In the genomic region with DNA sequence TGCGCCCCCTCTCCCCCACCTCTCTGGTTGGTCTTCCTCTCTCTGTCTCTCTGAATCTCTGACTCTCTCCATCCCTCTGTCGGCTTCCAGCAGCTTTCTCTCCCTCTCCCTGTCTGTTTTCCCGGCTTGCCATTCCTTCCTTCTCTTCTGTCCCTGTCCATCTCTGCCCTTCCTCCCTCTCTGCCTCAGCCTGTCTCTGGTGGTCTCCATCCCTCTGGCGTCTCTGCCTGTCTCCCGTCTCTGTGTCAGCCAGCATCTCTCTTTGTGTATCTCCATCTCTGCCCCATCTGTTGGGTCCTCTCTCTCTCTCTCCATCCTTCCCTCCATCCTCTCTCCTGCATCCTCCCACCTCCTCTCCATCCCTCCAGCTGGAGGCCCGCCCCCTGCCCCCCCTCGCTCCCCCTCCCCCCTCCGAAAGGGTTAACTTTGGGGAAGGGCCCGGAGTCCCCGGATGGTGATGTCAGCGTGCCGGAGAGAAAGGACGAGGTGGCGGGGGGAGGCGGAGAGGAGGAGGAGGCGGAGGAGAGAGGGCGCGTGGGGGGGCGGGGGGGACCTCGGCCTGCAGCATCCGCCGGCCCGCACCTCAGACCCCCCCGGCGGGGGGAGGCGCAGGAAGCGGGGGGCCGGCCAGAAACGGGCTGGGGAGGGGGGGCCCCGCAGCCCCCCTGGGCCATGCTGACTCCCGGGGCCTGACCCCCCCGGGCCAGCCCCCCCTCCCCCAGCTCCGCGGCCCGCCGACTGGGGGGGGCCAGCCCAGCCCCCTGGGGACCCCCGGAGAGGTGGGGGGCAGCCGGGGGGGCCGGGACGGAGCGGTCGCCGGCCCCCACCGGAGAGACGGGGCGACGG, we compare ENCODE assay signal across 8 cellular contexts. TPM values are rescaled to one million over a fixed set of nuclear protein-coding genes. Genes with fewer than 3 reads are reported as not detected.
A peak's percentile ranks its signal among the peaks of the same experiment; 100 is the strongest.
DNase-seq lines count a peak whose midpoint lies in the region; ATAC-seq lines count a peak whose summit lies in the region.

A gene (plus strand): TSS at position 450 of the 846 bp plus-strand sequence. CDS start 446 bp downstream, outside the sequence.

- peak within 1 kb of the TSS; percentile 43 for H3K4me3 ChIP-seq in iPS-18a (ENCODE audit: low read length)

- H3K9ac ChIP-seq in iPS-18a (ENCODE audit: low read length) = no peak within 1 kb of the TSS

- peak; percentile 71 for DNase-seq in activated CD8-positive, alpha-beta memory T cell treated with anti-CD3 and anti-CD28 coated beads for 24 hours
- DNase-seq in activated CD8-positive, alpha-beta memory T cell treated with anti-CD3 and anti-CD28 coated beads, Interleukin-2, amount 50 U/mL, for 48 hours = no peak
- peak; percentile 57 for DNase-seq in RPMI7951 (ENCODE audit: low read depth)
- DNase-seq in anterior cingulate cortex (lab: John Stamatoyannopoulos, UW) = peak; percentile 16 to 90 (median 76)
- peak; percentile 21 to 32 for DNase-seq in stimulated activated CD4-positive, alpha-beta T cell treated with anti-CD3 and anti-CD28 coated beads, Interleukin-4, amount 100 ng/mL, for 48 hours (ENCODE audit: low read depth in 2 of 2)
- no peak for DNase-seq in NCI-H2029 (lab: John Stamatoyannopoulos, UW)

- H3K36me3 ChIP-seq in iPS-18a (ENCODE audit: control insufficient read depth, low read depth, low read length) = peaks cover 10% of the 10 kb centered on the region

- no peaks in the 10 kb centered on the region for H3K27me3 ChIP-seq in iPS-18a (ENCODE audit: control insufficient read depth, insufficient read depth, low read length)

- H3K4me1 ChIP-seq in iPS-18a (ENCODE audit: control insufficient read depth, low read depth, low read length) = peaks cover 10% of the 10 kb centered on the region

- no peaks in the 10 kb centered on the region for H3K9me3 ChIP-seq in iPS-18a (ENCODE audit: control insufficient read depth, low read depth, low read length)

- ATAC-seq in GM21717 (IDR thresholded peaks at IDR 0.05; ENCODE audit: unreplicated experiment) = no peak

- H3K27ac ChIP-seq in iPS-18a (ENCODE audit: low read length) = no peak within 1 kb of the TSS

RNA-seq across cellular contexts. Expression of the gene that starts here (rescaled TPM):
- total RNA-seq in RPMI7951 (2014; rRNA removed; shearing (Covaris generic)) = 1.1 and 1.2 TPM in 2 replicates

Comparison
In these comparisons a context has a peak if more than half of its experiments do, and no peak if none do; other contexts are left out.
1. DNase-seq: peak in activated CD8-positive, alpha-beta memory T cell treated with anti-CD3 and anti-CD28 coated beads for 24 hours (single experiment), RPMI7951 (single experiment), anterior cingulate cortex (58 of 58) and stimulated activated CD4-positive, alpha-beta T cell treated with anti-CD3 and anti-CD28 coated beads, Interleukin-4, amount 100 ng/mL, for 48 hours (2 of 2); none in activated CD8-positive, alpha-beta memory T cell treated with anti-CD3 and anti-CD28 coated beads, Interleukin-2, amount 50 U/mL, for 48 hours (single experiment) and NCI-H2029 (single experiment).